Comparison of ENCODE assay signal across 25 cellular contexts in the genomic region with DNA sequence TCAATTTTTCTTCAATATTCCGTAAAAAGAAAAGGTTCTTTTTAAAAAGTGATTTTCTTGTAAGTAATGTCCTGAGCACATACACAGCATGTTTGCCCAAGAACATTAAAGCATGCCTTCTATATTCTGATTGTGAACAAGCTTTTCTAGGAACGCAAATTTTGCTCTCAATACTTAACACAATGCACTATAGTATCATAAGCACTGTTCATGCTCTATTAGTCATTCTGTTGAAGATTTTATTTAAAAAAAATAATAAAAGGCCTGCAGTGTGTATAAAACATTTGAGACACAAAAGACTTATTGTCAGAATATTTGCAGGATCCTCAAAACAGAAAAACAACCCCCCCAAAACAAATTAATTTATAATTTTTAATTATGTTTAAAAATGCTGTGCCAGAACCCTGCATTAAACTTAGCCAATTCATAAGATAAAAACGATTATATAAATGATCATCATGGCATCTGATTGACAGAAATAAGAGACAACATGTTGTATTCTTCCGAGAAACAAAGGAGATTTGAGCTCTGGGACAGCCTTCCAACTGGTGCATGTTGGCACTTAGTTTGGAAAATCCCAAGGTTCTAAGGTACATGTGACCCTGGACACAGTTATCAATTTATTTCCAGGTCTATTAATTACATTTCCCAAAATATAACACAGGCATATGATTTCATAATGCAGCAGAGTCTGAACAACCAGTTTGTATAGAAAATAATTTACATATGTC. TPM values are rescaled to one million over a fixed set of nuclear protein-coding genes. Genes with fewer than 3 reads are reported as not detected.
A peak's percentile ranks its signal among the peaks of the same experiment; 100 is the strongest.
DNase-seq lines count a peak whose midpoint lies in the region; ATAC-seq and TF ChIP-seq lines count a peak whose summit lies in the region.
"Had no signal": no experiment of that assay in that cellular context is flagged by ENCODE, and none has a peak within 500 bp of the region (broad histone marks: within the 10 kb centered on the region; RNA-seq: fewer than 3 reads in every experiment).

No MANE protein-coding gene starts in this region.

- H3K36me3 ChIP-seq in left ventricle myocardium inferior, result no peaks in the 10 kb centered on the region
- no peaks in the 10 kb centered on the region for H3K36me3 ChIP-seq in right atrium auricular region
- H3K36me3 ChIP-seq in GM23248 (ENCODE audit: low read depth), result no peaks in the 10 kb centered on the region
- H3K36me3 ChIP-seq: HAP-1 had no signal

- WGBS in GM23248 (ENCODE audit: low coverage in 1 of 2, low lambda C conversion rate in 2 of 2, missing lambda C conversion rate in 2 of 2), 2 experiments, result 96 to 98% methylated on average over 4 of the region's 4 CpGs

- DNase-seq in left ventricle myocardium inferior (no peak), right atrium auricular region (ENCODE audit: low spot score) (no peak), dorsolateral prefrontal cortex (no peak), midbrain (lab: John Stamatoyannopoulos, UW) (peak; percentile 66), GM23248 (no peak), mesenteric fat pad (ENCODE audit: low spot score) (no peak)
- no peak for DNase-seq in stimulated activated effector memory CD8-positive, alpha-beta T cell treated with anti-CD3 and anti-CD28 coated beads, Interleukin-12 subunit alpha, Interleukin-12 subunit beta, amount 100 ng/mL, for 72 hours (ENCODE audit: low spot score in 2 of 2)
- DNase-seq: 8988T; ACHN; DMS153; DND-41; GOT3; HFFc6; KBM-7; NCI-H1105 treated with DMSO at 0.1 percent for 48 hours; NCI-H146; NCI-H1930; NCI-H446; NCI-H524 treated with DMSO at 0.1 percent for 48 hours; NCI-H82; NK-92 treated with Interleukin-12 subunit alpha and Interleukin-12 subunit beta, amount 100 ng/mL, for 24 hours; PC-3; SHP77 had no signal

- peaks cover 3% of the 10 kb centered on the region; the same call in 1 of the 2 replicates for H4K20me1 ChIP-seq in GM23248 (ENCODE audit: insufficient read depth)

- H3K9me3 ChIP-seq in left ventricle myocardium inferior (replicated peaks), result peaks cover 4% of the 10 kb centered on the region
- H3K9me3 ChIP-seq in right atrium auricular region, result no peaks in the 10 kb centered on the region
- H3K9me3 ChIP-seq in GM23248 (ENCODE audit: low read depth), result no peaks in the 10 kb centered on the region
- H3K9me3 ChIP-seq: HAP-1 had no signal

- H3K4me2 ChIP-seq in GM23248 (ENCODE audit: unreplicated experiment), result no peak overlapping the region

- peaks cover 45% of the 10 kb centered on the region for H3F3A ChIP-seq in GM23248 (ENCODE audit: insufficient read depth)

- in situ Hi-C loops in GM23248 (cut with MboI), result no loop called here

- intact Hi-C loops in left ventricle myocardium inferior (cut with micrococcal nuclease), result no loop called here
- intact Hi-C loops in dorsolateral prefrontal cortex (cut with DNase I), result no loop called here

- H3K36me3 Mint-ChIP-seq in stimulated activated effector memory CD8-positive, alpha-beta T cell treated with anti-CD3 and anti-CD28 coated beads, Interleukin-12 subunit alpha, Interleukin-12 subunit beta, amount 100 ng/mL, for 72 hours, result peaks cover 5% of the 10 kb centered on the region

- peak overlapping the region; percentile 8 for H3K4me3 ChIP-seq in left ventricle myocardium inferior
- H3K4me3 ChIP-seq in right atrium auricular region, result no peak overlapping the region
- H3K4me3 ChIP-seq in dorsolateral prefrontal cortex, result peak overlapping the region in 56 of 59 donors; percentile 1 to 56 (median 34)
- no peak overlapping the region for H3K4me3 ChIP-seq in GM23248
- H3K4me3 ChIP-seq: HAP-1 had no signal

- H3K9me2 ChIP-seq in GM23248 (ENCODE audit: insufficient read depth), result no peaks in the 10 kb centered on the region

- no peak overlapping the region for H3K4me3 Mint-ChIP-seq in stimulated activated effector memory CD8-positive, alpha-beta T cell treated with anti-CD3 and anti-CD28 coated beads, Interleukin-12 subunit alpha, Interleukin-12 subunit beta, amount 100 ng/mL, for 72 hours
- H3K4me3 Mint-ChIP-seq: HFFc6 had no signal

- no peak overlapping the region for H3K27ac ChIP-seq in left ventricle myocardium inferior (replicated peaks)
- no peak overlapping the region for H3K27ac ChIP-seq in right atrium auricular region
- peak overlapping the region; percentile 42 to 99 (median 88) for H3K27ac ChIP-seq in dorsolateral prefrontal cortex
- H3K27ac ChIP-seq in GM23248, result no peak overlapping the region

- peaks cover 89% of the 10 kb centered on the region for H3K79me2 ChIP-seq in GM23248 (ENCODE audit: insufficient read depth)

- peaks cover 28% of the 10 kb centered on the region for H3K4me1 Mint-ChIP-seq in stimulated activated effector memory CD8-positive, alpha-beta T cell treated with anti-CD3 and anti-CD28 coated beads, Interleukin-12 subunit alpha, Interleukin-12 subunit beta, amount 100 ng/mL, for 72 hours

- no peak overlapping the region for H3K9ac ChIP-seq in GM23248

- H3K27ac Mint-ChIP-seq in stimulated activated effector memory CD8-positive, alpha-beta T cell treated with anti-CD3 and anti-CD28 coated beads, Interleukin-12 subunit alpha, Interleukin-12 subunit beta, amount 100 ng/mL, for 72 hours, result no peak overlapping the region
- H3K27ac Mint-ChIP-seq: HFFc6 had no signal

- H3K27me3 ChIP-seq in left ventricle myocardium inferior (ENCODE audit: low read depth), result no peaks in the 10 kb centered on the region
- H3K27me3 ChIP-seq in right atrium auricular region, result no peaks in the 10 kb centered on the region
- no peaks in the 10 kb centered on the region for H3K27me3 ChIP-seq in dorsolateral prefrontal cortex
- H3K27me3 ChIP-seq in GM23248 (replicated peaks; ENCODE audit: insufficient read depth), result no peaks in the 10 kb centered on the region

- no peak for TF ChIP-seq CTCF in left ventricle myocardium inferior (IDR thresholded peaks at IDR 0.05; ENCODE audit: borderline replicate concordance)
- no peak for TF ChIP-seq CTCF in right atrium auricular region (IDR thresholded peaks at IDR 0.05)
- TF ChIP-seq CTCF in dorsolateral prefrontal cortex (IDR thresholded peaks at IDR 0.05 in 54 of 56, conservative IDR thresholded peaks at IDR 0.05 in 2 of 56; ENCODE audit: low read depth in 1 of 56, partially characterized antibody in 56 of 56), result no peak

- H3K9me3 Mint-ChIP-seq in stimulated activated effector memory CD8-positive, alpha-beta T cell treated with anti-CD3 and anti-CD28 coated beads, Interleukin-12 subunit alpha, Interleukin-12 subunit beta, amount 100 ng/mL, for 72 hours, result no peaks in the 10 kb centered on the region

- peaks cover 49% of the 10 kb centered on the region for H3K4me1 ChIP-seq in left ventricle myocardium inferior
- H3K4me1 ChIP-seq in right atrium auricular region, result peaks cover 0 to 17% of the 10 kb centered on the region in 2 donors
- peaks cover 37% of the 10 kb centered on the region for H3K4me1 ChIP-seq in GM23248 (ENCODE audit: insufficient read depth)
- H3K4me1 ChIP-seq: HAP-1 had no signal

- ATAC-seq in GM19467 (IDR thresholded peaks at IDR 0.05; ENCODE audit: unreplicated experiment), result no peak
- ATAC-seq in stimulated activated effector memory CD8-positive, alpha-beta T cell treated with anti-CD3 and anti-CD28 coated beads, Interleukin-12 subunit alpha, Interleukin-12 subunit beta, amount 100 ng/mL, for 72 hours, result no peak
- ATAC-seq: PC-3 had no signal

- no peak overlapping the region for H2AFZ ChIP-seq in GM23248

RNA-seq across cellular contexts. Expression of gene MTMR2, which starts 13.1 kb away (rescaled TPM):
- total RNA-seq in left ventricle myocardium inferior, result 16.7 TPM
- 10 to 100 TPM; 14.9 to 15.3 TPM for total RNA-seq in right atrium auricular region
- total RNA-seq in dorsolateral prefrontal cortex, result 10 to 100 TPM; 30.2 to 76.1 (median 44.7) TPM
- total RNA-seq in GM23248 (2014; rRNA removed; shearing (Covaris generic)), result 32.4 and 44.8 TPM in 2 replicates
- 42.1 and 44.2 TPM in 2 replicates for polyA plus RNA-seq in GM23248 (2016; fragmentation: Nextera tagmentation; extraction: Ambion mirVana)
- 32.4 TPM for total RNA-seq in mesenteric fat pad

Comparison
In these comparisons a context has a peak if more than half of its experiments do, and no peak if none do; other contexts are left out.
1. H3K4me3 ChIP-seq: peak in left ventricle myocardium inferior (single experiment) and dorsolateral prefrontal cortex (56 of 59); none in right atrium auricular region (0 of 2) and GM23248 (single experiment).
2. H3K27ac ChIP-seq: peak in dorsolateral prefrontal cortex (59 of 59); none in left ventricle myocardium inferior (single experiment), right atrium auricular region (0 of 2) and GM23248 (single experiment).